24 cellular contexts compared by ENCODE assay signal in genomic region chr18:3345885-3346284, GRCh38.
DNase-seq lines count a peak whose midpoint lies in the region; FAIRE-seq and TF ChIP-seq lines count a peak whose summit lies in the region.
"Had no signal": no experiment of that assay in that cellular context is flagged by ENCODE, and none has a peak within 500 bp of the region (broad histone marks: within the 10 kb centered on the region; RNA-seq: fewer than 3 reads in every experiment).

No MANE protein-coding gene starts in this region.

- no peaks in the 10 kb centered on the region for H3K27me3 Mint-ChIP-seq in activated naive CD8-positive, alpha-beta T cell treated with anti-CD3 and anti-CD28 coated beads for 36 hours
- H3K27me3 Mint-ChIP-seq: activated B cell treated with CpG ODN at 0.5 μM for 24 hours had no signal

- TF ChIP-seq EP300 in sigmoid colon (IDR thresholded peaks at IDR 0.05), result no peak

- H3K36me3 ChIP-seq in GM23248 (ENCODE audit: low read depth) (no peaks in the 10 kb centered on the region), breast epithelium (no peaks in the 10 kb centered on the region), sigmoid colon (no peaks in the 10 kb centered on the region)
- H3K36me3 ChIP-seq: adrenal gland, cardiac muscle cell, tibial nerve had no signal

- TF ChIP-seq CTCF in breast epithelium (IDR thresholded peaks at IDR 0.05) (no peak), fibroblast of pulmonary artery (IDR thresholded peaks at IDR 0.05; ENCODE audit: low read length, missing control alignments) (no peak), sigmoid colon (IDR thresholded peaks at IDR 0.05) (no peak)

- H3K27ac Mint-ChIP-seq in activated naive CD8-positive, alpha-beta T cell treated with anti-CD3 and anti-CD28 coated beads for 36 hours, result no peak overlapping the region
- H3K27ac Mint-ChIP-seq: activated B cell treated with CpG ODN at 0.5 μM for 24 hours; stimulated activated naive CD8-positive, alpha-beta T cell treated with anti-CD3 and anti-CD28 coated beads, Interleukin-15, Interleukin-2, amounts not matched to agents 100 ng/mL and 50 ng/mL, for 24 hours had no signal

- 3 to 4% methylated on average over 1 of the region's 1 CpG for WGBS in GM23248 (ENCODE audit: low coverage in 1 of 2, low lambda C conversion rate in 2 of 2, missing lambda C conversion rate in 2 of 2), 2 experiments
- 27 to 63% methylated on average over 1 of the region's 1 CpG for WGBS in sigmoid colon, 2 donors

- no peaks in the 10 kb centered on the region for H3K79me2 ChIP-seq in GM23248 (ENCODE audit: insufficient read depth)

- H3K4me1 ChIP-seq in GM23248 (ENCODE audit: insufficient read depth) (peaks cover 12% of the 10 kb centered on the region; the same call in 1 of the 2 replicates), breast epithelium (no peaks in the 10 kb centered on the region), sigmoid colon (peaks cover 0 to 12% (median 9%) of the 10 kb centered on the region in 4 donors)
- H3K4me1 ChIP-seq: adrenal gland, tibial nerve had no signal

- no peaks in the 10 kb centered on the region for H3K9me2 ChIP-seq in GM23248 (ENCODE audit: insufficient read depth)

- no peaks in the 10 kb centered on the region for H3K9me3 Mint-ChIP-seq in activated naive CD8-positive, alpha-beta T cell treated with anti-CD3 and anti-CD28 coated beads for 36 hours
- H3K9me3 Mint-ChIP-seq: activated B cell treated with CpG ODN at 0.5 μM for 24 hours had no signal

- no peaks in the 10 kb centered on the region for H3K36me3 Mint-ChIP-seq in activated naive CD8-positive, alpha-beta T cell treated with anti-CD3 and anti-CD28 coated beads for 36 hours

- no peaks in the 10 kb centered on the region for H3K4me1 Mint-ChIP-seq in activated naive CD8-positive, alpha-beta T cell treated with anti-CD3 and anti-CD28 coated beads for 36 hours
- H3K4me1 Mint-ChIP-seq: activated B cell treated with CpG ODN at 0.5 μM for 24 hours had no signal

- H3K4me3 ChIP-seq in GM23248, result no peak overlapping the region
- no peak overlapping the region for H3K4me3 ChIP-seq in breast epithelium
- no peak overlapping the region for H3K4me3 ChIP-seq in fibroblast of pulmonary artery (replicated peaks; ENCODE audit: low read depth, low read length)
- no peak overlapping the region for H3K4me3 ChIP-seq in sigmoid colon
- H3K4me3 ChIP-seq: adrenal gland, cardiac muscle cell, tibial nerve had no signal

- no peak overlapping the region for H3K9ac ChIP-seq in GM23248

- DNase-seq in GM23248 (no peak), breast epithelium (ENCODE audit: low spot score in 2 of 2) (peak in 1 of 2 donors; percentile 73), fibroblast of pulmonary artery (ENCODE audit: low read depth) (peak; percentile 64), sigmoid colon (peak; percentile 76), T1000 (lab: John Stamatoyannopoulos, UW) (no peak), urothelium cell line (ENCODE audit: low spot score) (no peak)
- DNase-seq in activated naive CD8-positive, alpha-beta T cell treated with anti-CD3 and anti-CD28 coated beads for 36 hours, result no peak
- no peak for DNase-seq in activated T-cell treated with anti-CD3 and anti-CD28 coated beads, Interleukin-2, amount 50 U/mL, for 1 hour
- DNase-seq: activated B cell treated with CpG ODN at 0.5 μM for 24 hours; activated CD4-positive, alpha-beta T cell treated with anti-CD3 and anti-CD28 coated beads, Interleukin-2, amount 50 U/mL, for 48 hours; activated gamma-delta T cell; adrenal gland; C1 segment of cervical spinal cord; kidney glomerular epithelial cell; NCI-H1436 treated with DMSO at 0.1 percent for 48 hours; NCI-H2171; NCI-H524 treated with DMSO at 0.1 percent for 48 hours; retina had no signal

- H3K4me2 ChIP-seq in GM23248 (ENCODE audit: unreplicated experiment), result peak overlapping the region; percentile 1

- no peaks in the 10 kb centered on the region for H4K20me1 ChIP-seq in GM23248 (ENCODE audit: insufficient read depth)

- no peak overlapping the region for H3K4me3 Mint-ChIP-seq in activated naive CD8-positive, alpha-beta T cell treated with anti-CD3 and anti-CD28 coated beads for 36 hours
- H3K4me3 Mint-ChIP-seq: activated B cell treated with CpG ODN at 0.5 μM for 24 hours; stimulated activated naive CD8-positive, alpha-beta T cell treated with anti-CD3 and anti-CD28 coated beads, Interleukin-15, Interleukin-2, amounts not matched to agents 100 ng/mL and 50 ng/mL, for 24 hours had no signal

- H3K27me3 ChIP-seq in GM23248 (replicated peaks; ENCODE audit: insufficient read depth), result no peaks in the 10 kb centered on the region
- no peaks in the 10 kb centered on the region for H3K27me3 ChIP-seq in breast epithelium
- no peaks in the 10 kb centered on the region for H3K27me3 ChIP-seq in sigmoid colon
- H3K27me3 ChIP-seq: adrenal gland, cardiac muscle cell, tibial nerve had no signal

- no peak overlapping the region for H2AFZ ChIP-seq in GM23248

- no peak for FAIRE-seq in urothelium cell line (lab: Jason Lieb, UNC)
- FAIRE-seq: endothelial cell of umbilical vein, H54 had no signal

- H3K9me3 ChIP-seq in GM23248 (ENCODE audit: low read depth) (no peaks in the 10 kb centered on the region), breast epithelium (no peaks in the 10 kb centered on the region), sigmoid colon (no peaks in the 10 kb centered on the region)
- H3K9me3 ChIP-seq: adrenal gland, tibial nerve had no signal

- intact Hi-C loops in breast epithelium (cut with DNase I; ENCODE audit: low total_unique reads), result no loop called here
- intact Hi-C loops in sigmoid colon (cut with DNase I), result loop anchor here (2.0 to 5.0 kb wide), 2 partner anchors 105 to 246 kb away; partner anchors contain the start of gene TGIF1

- in situ Hi-C loops in GM23248 (cut with MboI), result no loop called here

- H3K27ac ChIP-seq in GM23248, result no peak overlapping the region
- H3K27ac ChIP-seq in breast epithelium, result peak overlapping the region; percentile 72 to 85
- H3K27ac ChIP-seq in sigmoid colon, result peak overlapping the region; percentile 41 to 56 (median 50)
- H3K27ac ChIP-seq: adrenal gland, cardiac muscle cell, HL-60, tibial nerve had no signal

- H3F3A ChIP-seq in GM23248 (ENCODE audit: insufficient read depth), result 0 out of 2 replicates have a peak, but pooled peaks cover 10% of the 10 kb centered on the region

- TF ChIP-seq POLR2A in breast epithelium (IDR thresholded peaks at IDR 0.05), result no peak
- TF ChIP-seq POLR2A in sigmoid colon (IDR thresholded peaks at IDR 0.05), result no peak

Comparison
In these comparisons a context has a peak if more than half of its experiments do, and no peak if none do; other contexts are left out.
1. DNase-seq: peak in fibroblast of pulmonary artery (single experiment) and sigmoid colon (single experiment); none in GM23248 (single experiment), activated naive CD8-positive, alpha-beta T cell treated with anti-CD3 and anti-CD28 coated beads for 36 hours (single experiment), activated T-cell treated with anti-CD3 and anti-CD28 coated beads, Interleukin-2, amount 50 U/mL, for 1 hour (single experiment), T1000 (single experiment) and urothelium cell line (single experiment).